Comparison of ENCODE assay signal across 8 cellular contexts in genomic region chr2:169732583-169733358, GRCh38. TPM values are rescaled to one million over a fixed set of nuclear protein-coding genes. Genes with fewer than 3 reads are reported as not detected.
DNase-seq lines count a peak whose midpoint lies in the region; ATAC-seq and TF ChIP-seq lines count a peak whose summit lies in the region.

No MANE protein-coding gene starts in this region.

- peaks cover 44% of the 10 kb centered on the region for H3K27me3 Mint-ChIP-seq in CD4-positive, CD25-positive, alpha-beta regulatory T cell

- no peak for ATAC-seq in CD4-positive, CD25-positive, alpha-beta regulatory T cell (ENCODE audit: low read depth in 2 of 2)
- no peak for ATAC-seq in HG03045 (IDR thresholded peaks at IDR 0.05; ENCODE audit: unreplicated experiment)
- no peak for ATAC-seq in GM21737 (IDR thresholded peaks at IDR 0.05; ENCODE audit: unreplicated experiment)

- peaks cover 0 to 13% (median 8%) of the 10 kb centered on the region in 4 donors for H3K4me1 Mint-ChIP-seq in CD4-positive, CD25-positive, alpha-beta regulatory T cell

- peaks cover 34% of the 10 kb centered on the region for H3K27me3 ChIP-seq in CD4-positive, CD25-positive, alpha-beta regulatory T cell (ENCODE audit: control insufficient read depth, insufficient read depth, low read length)
- H3K27me3 ChIP-seq in colonic mucosa (no peaks in the 10 kb centered on the region), mucosa of rectum (ENCODE audit: control insufficient read depth in 2 of 2, insufficient read depth in 2 of 2, low read length in 2 of 2) (no peaks in the 10 kb centered on the region)

- peak overlapping the region; percentile 63 to 96 (median 88) for H3K4me3 Mint-ChIP-seq in CD4-positive, CD25-positive, alpha-beta regulatory T cell

- peaks cover 13% of the 10 kb centered on the region for H3K4me1 ChIP-seq in CD4-positive, CD25-positive, alpha-beta regulatory T cell (ENCODE audit: control insufficient read depth, insufficient read depth, low read length, poor library complexity, severe bottlenecking)
- no peaks in the 10 kb centered on the region for H3K4me1 ChIP-seq in colonic mucosa
- peaks cover 4 to 10% of the 10 kb centered on the region in 2 donors for H3K4me1 ChIP-seq in mucosa of rectum (ENCODE audit: control insufficient read depth in 2 of 2, insufficient read depth in 2 of 2, low read length in 2 of 2)

- no peaks in the 10 kb centered on the region for H3K9me3 Mint-ChIP-seq in CD4-positive, CD25-positive, alpha-beta regulatory T cell

- DNase-seq in CD4-positive, CD25-positive, alpha-beta regulatory T cell: peak in 1 of 3 donors; percentile 10
- DNase-seq in LNCaP clone FGC (ENCODE audit: low read depth) (no peak), colonic mucosa (no peak), A172 (ENCODE audit: low spot score) (no peak), T-helper 9 cell (no peak)

- no peak overlapping the region for H3K27ac ChIP-seq in CD4-positive, CD25-positive, alpha-beta regulatory T cell (ENCODE audit: insufficient read depth, low read length, poor library complexity, severe bottlenecking)
- no peak overlapping the region for H3K27ac ChIP-seq in colonic mucosa
- H3K27ac ChIP-seq in mucosa of rectum (ENCODE audit: low read depth in 2 of 2, low read length in 2 of 2): peak overlapping the region; percentile 27 to 53

- H3K9ac ChIP-seq in colonic mucosa (ENCODE audit: low read depth in 2 of 2, low read length in 2 of 2) (peak overlapping the region in 1 of 2 donors; percentile 73), mucosa of rectum (ENCODE audit: low read depth in 1 of 2, low read length in 2 of 2) (peak overlapping the region in 1 of 2 donors; percentile 75)

- no peaks in the 10 kb centered on the region for H3K9me3 ChIP-seq in CD4-positive, CD25-positive, alpha-beta regulatory T cell (ENCODE audit: control insufficient read depth in 2 of 2, low read length in 2 of 2)
- H3K9me3 ChIP-seq in colonic mucosa (no peaks in the 10 kb centered on the region), mucosa of rectum (ENCODE audit: control insufficient read depth in 2 of 2, low read length in 2 of 2) (no peaks in the 10 kb centered on the region)

- no peak overlapping the region for H3K4me3 ChIP-seq in CD4-positive, CD25-positive, alpha-beta regulatory T cell (ENCODE audit: low read depth, low read length)
- H3K4me3 ChIP-seq in LNCaP clone FGC (ENCODE audit: low read depth, low read length): peak overlapping the region; percentile 63
- peak overlapping the region; percentile 81 for H3K4me3 ChIP-seq in colonic mucosa
- peak overlapping the region; percentile 72 to 87 for H3K4me3 ChIP-seq in mucosa of rectum (ENCODE audit: low read length in 2 of 2)

- H3K36me3 Mint-ChIP-seq in CD4-positive, CD25-positive, alpha-beta regulatory T cell: no peaks in the 10 kb centered on the region

- no peak overlapping the region for H3K27ac Mint-ChIP-seq in CD4-positive, CD25-positive, alpha-beta regulatory T cell

- no peaks in the 10 kb centered on the region for H3K36me3 ChIP-seq in CD4-positive, CD25-positive, alpha-beta regulatory T cell (ENCODE audit: control insufficient read depth, insufficient read depth, low read length)
- H3K36me3 ChIP-seq in colonic mucosa (no peaks in the 10 kb centered on the region), mucosa of rectum (ENCODE audit: control insufficient read depth in 2 of 2, insufficient read depth in 2 of 2, low read length in 2 of 2) (no peaks in the 10 kb centered on the region)

- TF ChIP-seq CTCF in LNCaP clone FGC (IDR thresholded peaks at IDR 0.05; ENCODE audit: control insufficient read depth, extremely low read depth, insufficient read depth): no peak
- TF ChIP-seq CTCF in colonic mucosa (IDR thresholded peaks at IDR 0.05): no peak

- intact Hi-C loops in colonic mucosa (cut with DNase I): loop anchor here (5.0 kb wide), 1 partner anchor 35 kb away; no protein-coding TSS in a partner anchor

RNA-seq across cellular contexts. Expression of gene KLHL23, which starts 0.9 kb away (rescaled TPM):
- 1.3 TPM for total RNA-seq in CD4-positive, CD25-positive, alpha-beta regulatory T cell
- 1 to 10 TPM; 1.3 to 3.7 (median 3.1) TPM for polyA plus RNA-seq in CD4-positive, CD25-positive, alpha-beta regulatory T cell
- 10 to 100 TPM in 1 of 2 donors, 1 to 10 TPM in 1; 7.1 to 15.6 TPM for total RNA-seq in colonic mucosa
- total RNA-seq in A172 (2014; rRNA removed; shearing (Covaris generic)): 24.9 and 29.0 TPM in 2 replicates

RNA-seq across cellular contexts. Expression of gene PHOSPHO2, which starts 38.5 kb away (rescaled TPM):
- 5.5 TPM for total RNA-seq in CD4-positive, CD25-positive, alpha-beta regulatory T cell
- polyA plus RNA-seq in CD4-positive, CD25-positive, alpha-beta regulatory T cell: 1 to 10 TPM; 2.2 to 5.1 (median 4.4) TPM
- 1 to 10 TPM; 5.3 to 7.0 TPM for total RNA-seq in colonic mucosa
- total RNA-seq in A172 (2014; rRNA removed; shearing (Covaris generic)): 12.6 and 13.5 TPM in 2 replicates

RNA-seq across cellular contexts. Expression of gene CFAP210, which starts 38.6 kb away (rescaled TPM):
- not detected for total RNA-seq in CD4-positive, CD25-positive, alpha-beta regulatory T cell
- not detected for polyA plus RNA-seq in CD4-positive, CD25-positive, alpha-beta regulatory T cell
- total RNA-seq in colonic mucosa: not detected
- total RNA-seq in A172 (2014; rRNA removed; shearing (Covaris generic)): not detected in 2 replicates

Comparison
In these comparisons a context has a peak if more than half of its experiments do, and no peak if none do; other contexts are left out.
1. H3K27ac ChIP-seq: peak in mucosa of rectum (2 of 2); none in CD4-positive, CD25-positive, alpha-beta regulatory T cell (single experiment) and colonic mucosa (single experiment).